7 cellular contexts compared by ENCODE assay signal in genomic region chr6:52419809-52420667, GRCh38. TPM values are rescaled to one million over a fixed set of nuclear protein-coding genes. Genes with fewer than 3 reads are reported as not detected.
DNase-seq lines count a peak whose midpoint lies in the region; ATAC-seq and TF ChIP-seq lines count a peak whose summit lies in the region.

Gene EFHC1, plus strand, starts transcription at chr6:52420342. Its CDS starts 69 bp downstream, at chr6:52420411.

- peaks cover 5% of the 10 kb centered on the region for H3K79me2 ChIP-seq in hepatocyte

- H3K4me3 ChIP-seq in hepatocyte = peak within 1 kb of the TSS; percentile 55

- TF ChIP-seq CTCF in hepatocyte (IDR thresholded peaks at IDR 0.05; ENCODE audit: poor library complexity) = no peak

- peak within 1 kb of the TSS; percentile 87 for H3K27ac ChIP-seq in hepatocyte

- peaks cover 19% of the 10 kb centered on the region for H3K4me1 ChIP-seq in hepatocyte (ENCODE audit: insufficient read depth)

- no peaks in the 10 kb centered on the region for H3K27me3 ChIP-seq in hepatocyte

- DNase-seq in NCI-H1930 (lab: John Stamatoyannopoulos, UW) = peak; percentile 98
- DNase-seq in T-helper 22 cell (ENCODE audit: low read depth) = peak; percentile 93
- peak; percentile 100 for DNase-seq in astrocyte of the hippocampus (ENCODE audit: low read depth, low spot score)
- peak; percentile 100 for DNase-seq in hepatocyte (ENCODE audit: low spot score)
- peak; percentile 98 for DNase-seq in retina

- 1% methylated on average over 56 of the region's 57 CpGs for WGBS in hepatocyte (ENCODE audit: low lambda C conversion rate, missing lambda C conversion rate)

- peak; percentile 97 for ATAC-seq in GM18505 (IDR thresholded peaks at IDR 0.05; ENCODE audit: unreplicated experiment)
- peak; percentile 94 for ATAC-seq in HG02970 (IDR thresholded peaks at IDR 0.05; ENCODE audit: low FRiP score, unreplicated experiment)

- no peaks in the 10 kb centered on the region for H3K9me3 ChIP-seq in hepatocyte (ENCODE audit: low read depth)

- peak within 1 kb of the TSS; percentile 79 for H3K4me2 ChIP-seq in hepatocyte

- H3K9me2 ChIP-seq in hepatocyte (replicated peaks; ENCODE audit: insufficient read depth) = no peaks in the 10 kb centered on the region

- no peaks in the 10 kb centered on the region for H4K20me1 ChIP-seq in hepatocyte (ENCODE audit: insufficient read depth, poor library complexity, severe bottlenecking)

- H3K36me3 ChIP-seq in hepatocyte (replicated peaks; ENCODE audit: insufficient read depth, low read depth) = no peaks in the 10 kb centered on the region

- TF ChIP-seq POLR2A in GM18505 (IDR thresholded peaks at IDR 0.05; ENCODE audit: borderline replicate concordance, extremely low read depth, insufficient read depth, insufficient read length) = peak; percentile 92

- peak within 1 kb of the TSS; percentile 62 for H2AFZ ChIP-seq in hepatocyte

RNA-seq across cellular contexts. Expression of gene EFHC1, which starts in this region (rescaled TPM):
- total RNA-seq in hepatocyte = 12.2 and 17.4 TPM in 2 replicates
- polyA plus RNA-seq in hepatocyte = 18.3 and 18.8 TPM in 2 replicates

Comparison
In these comparisons a context has a peak if more than half of its experiments do, and no peak if none do; other contexts are left out.
1. Peak in every context shown above with its lines: DNase-seq, ATAC-seq, H3K4me3 ChIP-seq and H3K27ac ChIP-seq.